Comparison of ENCODE assay signal across 1 cellular context in the genomic region with DNA sequence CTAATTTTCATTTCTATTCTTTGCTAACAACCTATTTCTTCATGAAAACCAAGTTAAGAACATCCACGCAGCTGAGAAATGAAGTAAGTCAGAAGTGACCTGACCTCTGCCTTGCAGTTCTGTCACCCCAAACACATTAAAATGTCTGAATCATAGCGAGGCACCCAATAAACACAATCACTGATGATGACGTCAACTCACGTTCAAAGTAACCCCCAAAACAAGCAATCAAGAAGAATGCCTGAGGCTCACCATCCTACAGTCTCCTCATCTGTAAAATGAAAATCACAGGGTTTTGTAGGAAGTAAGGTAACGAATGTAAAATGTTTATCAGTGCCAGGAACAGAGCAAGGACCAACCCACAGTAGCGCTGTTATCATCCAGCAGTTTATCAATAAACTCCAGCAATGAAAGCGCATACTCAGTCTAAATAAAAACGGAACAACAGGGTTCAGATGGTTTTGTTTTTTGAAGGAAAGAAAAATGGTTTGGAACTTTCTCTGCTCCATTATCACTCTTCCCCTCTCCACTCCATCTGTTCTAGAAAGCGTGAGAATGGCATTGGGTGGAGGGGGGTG.
TF ChIP-seq lines count a peak whose summit lies in the region.

No MANE protein-coding gene starts in this region.

TF ChIP-seq in K562, 482 proteins besides CTCF, POLR2A, EP300 and RAD21 (continued from another document and continues in another):
- TF ChIP-seq, protein P1, sequence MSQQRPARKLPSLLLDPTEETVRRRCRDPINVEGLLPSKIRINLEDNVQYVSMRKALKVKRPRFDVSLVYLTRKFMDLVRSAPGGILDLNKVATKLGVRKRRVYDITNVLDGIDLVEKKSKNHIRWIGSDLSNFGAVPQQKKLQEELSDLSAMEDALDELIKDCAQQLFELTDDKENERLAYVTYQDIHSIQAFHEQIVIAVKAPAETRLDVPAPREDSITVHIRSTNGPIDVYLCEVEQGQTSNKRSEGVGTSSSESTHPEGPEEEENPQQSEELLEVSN (IDR thresholded peaks at IDR 0.05; ENCODE audit: borderline replicate concordance in 1 of 2, extremely low read depth in 1 of 2, insufficient read depth in 1 of 2, insufficient read length in 1 of 2, low read depth in 1 of 2, low read length in 1 of 2, poor library complexity in 1 of 2, severe bottlenecking in 1 of 2) = no peak
- TF ChIP-seq LCOR (CRISPR knock-in tag; IDR thresholded peaks at IDR 0.05) = no peak
- TF ChIP-seq, protein P2, sequence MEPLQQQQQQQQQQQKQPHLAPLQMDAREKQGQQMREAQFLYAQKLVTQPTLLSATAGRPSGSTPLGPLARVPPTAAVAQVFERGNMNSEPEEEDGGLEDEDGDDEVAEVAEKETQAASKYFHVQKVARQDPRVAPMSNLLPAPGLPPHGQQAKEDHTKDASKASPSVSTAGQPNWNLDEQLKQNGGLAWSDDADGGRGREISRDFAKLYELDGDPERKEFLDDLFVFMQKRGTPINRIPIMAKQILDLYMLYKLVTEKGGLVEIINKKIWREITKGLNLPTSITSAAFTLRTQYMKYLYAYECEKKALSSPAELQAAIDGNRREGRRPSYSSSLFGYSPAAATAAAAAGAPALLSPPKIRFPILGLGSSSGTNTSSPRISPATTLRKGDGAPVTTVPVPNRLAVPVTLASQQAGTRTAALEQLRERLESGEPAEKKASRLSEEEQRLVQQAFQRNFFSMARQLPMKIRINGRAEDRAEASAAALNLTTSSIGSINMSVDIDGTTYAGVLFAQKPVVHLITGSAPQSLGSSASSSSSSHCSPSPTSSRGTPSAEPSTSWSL (CRISPR knock-in tag; IDR thresholded peaks at IDR 0.05; ENCODE audit: borderline replicate concordance) = no peak
- no peak for TF ChIP-seq POLR2B (IDR thresholded peaks at IDR 0.05; ENCODE audit: low read depth, partially characterized antibody)
- TF ChIP-seq, protein P3, sequence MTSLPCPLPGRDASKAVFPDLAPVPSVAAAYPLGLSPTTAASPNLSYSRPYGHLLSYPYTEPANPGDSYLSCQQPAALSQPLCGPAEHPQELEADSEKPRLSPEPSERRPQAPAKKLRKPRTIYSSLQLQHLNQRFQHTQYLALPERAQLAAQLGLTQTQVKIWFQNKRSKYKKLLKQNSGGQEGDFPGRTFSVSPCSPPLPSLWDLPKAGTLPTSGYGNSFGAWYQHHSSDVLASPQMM (CRISPR knock-in tag; IDR thresholded peaks at IDR 0.05) = no peak
- TF ChIP-seq HBP1 (CRISPR knock-in tag; IDR thresholded peaks at IDR 0.05) = no peak
- TF ChIP-seq SP1 (CRISPR knock-in tag; IDR thresholded peaks at IDR 0.05) = no peak
- peak; percentile 16; the same call in 1 of the 2 replicates for TF ChIP-seq TAL1 (IDR thresholded peaks at IDR 0.05)
- TF ChIP-seq TEAD4 (IDR thresholded peaks at IDR 0.05; ENCODE audit: low read length) = peak; percentile 19; the same call in 1 of the 2 replicates
- TF ChIP-seq TEAD4 (CRISPR knock-in tag; IDR thresholded peaks at IDR 0.05; ENCODE audit: borderline replicate concordance) = no peak
- TF ChIP-seq ZNF561 (CRISPR knock-in tag; conservative IDR thresholded peaks at IDR 0.05) = no peak
- TF ChIP-seq U2AF2 (optimal IDR thresholded peaks at IDR 0.05; ENCODE audit: low read depth, low read length) = no peak
- peak in 1 of 2 experiments; percentile 30; a peak in 2 of 4 replicates for TF ChIP-seq KDM1A (IDR thresholded peaks at IDR 0.05)
- no peak for TF ChIP-seq ETV6 (IDR thresholded peaks at IDR 0.05; ENCODE audit: borderline replicate concordance in 1 of 2, low read depth in 2 of 2, low read length in 1 of 2)
- TF ChIP-seq ETV6 (CRISPR knock-in tag; IDR thresholded peaks at IDR 0.05; ENCODE audit: borderline replicate concordance) = no peak
- no peak for TF ChIP-seq ZNF263 (CRISPR knock-in tag; IDR thresholded peaks at IDR 0.05; ENCODE audit: borderline replicate concordance)
- TF ChIP-seq TCF3 (CRISPR knock-in tag; IDR thresholded peaks at IDR 0.05) = peak; percentile 57
- no peak for TF ChIP-seq NR2C1 (IDR thresholded peaks at IDR 0.05)
- no peak for TF ChIP-seq NR2C1 (tag; IDR thresholded peaks at IDR 0.05)
- no peak for TF ChIP-seq ZKSCAN3 (CRISPR knock-in tag; IDR thresholded peaks at IDR 0.05)
- no peak for TF ChIP-seq ZNF280B (CRISPR knock-in tag; IDR thresholded peaks at IDR 0.05)
- 0 out of 2 replicates have a peak, but pooled peaks have one; percentile 17 for TF ChIP-seq ARID3A (IDR thresholded peaks at IDR 0.05; ENCODE audit: borderline replicate concordance, low read depth, low read length)
- TF ChIP-seq GTF2F1 (IDR thresholded peaks at IDR 0.05; ENCODE audit: low read depth, low read length) = no peak
- no peak for TF ChIP-seq SIN3A (IDR thresholded peaks at IDR 0.05; ENCODE audit: borderline replicate concordance in 2 of 2, control insufficient read depth in 1 of 2, low read depth in 2 of 2, low read length in 2 of 2)
- no peak for TF ChIP-seq HDAC8 (tag; IDR thresholded peaks at IDR 0.05)
- no peak for TF ChIP-seq TCF7 (IDR thresholded peaks at IDR 0.05; ENCODE audit: borderline replicate concordance)
- TF ChIP-seq RERE (CRISPR knock-in tag; IDR thresholded peaks at IDR 0.05; ENCODE audit: borderline replicate concordance) = no peak
- no peak for TF ChIP-seq ZNF23 (CRISPR knock-in tag; IDR thresholded peaks at IDR 0.05)
- no peak for TF ChIP-seq POLR3G (IDR thresholded peaks at IDR 0.05; ENCODE audit: extremely low read depth, insufficient read length, insufficient replicate concordance)
- TF ChIP-seq HMBOX1 (IDR thresholded peaks at IDR 0.05) = no peak
- no peak for TF ChIP-seq ZNF239 (CRISPR knock-in tag; IDR thresholded peaks at IDR 0.05)
- no peak for TF ChIP-seq NONO (IDR thresholded peaks at IDR 0.05; ENCODE audit: low read depth in 2 of 2, low read length in 1 of 2)
- TF ChIP-seq VEZF1 (CRISPR knock-in tag; IDR thresholded peaks at IDR 0.05) = no peak
- TF ChIP-seq OTX1 (CRISPR knock-in tag; IDR thresholded peaks at IDR 0.05) = no peak
- TF ChIP-seq IRF2 (CRISPR knock-in tag; IDR thresholded peaks at IDR 0.05) = no peak
- no peak for TF ChIP-seq ELF2 (CRISPR knock-in tag; IDR thresholded peaks at IDR 0.05)
- no peak for TF ChIP-seq C11orf30 (IDR thresholded peaks at IDR 0.05; ENCODE audit: low read depth)
